24 cellular contexts compared by ENCODE assay signal in genomic region chr3:123385499-123385898, GRCh38.
A peak's percentile ranks its signal among the peaks of the same experiment; 100 is the strongest.
DNase-seq lines count a peak whose midpoint lies in the region; ATAC-seq and TF ChIP-seq lines count a peak whose summit lies in the region.
"Had no signal": no experiment of that assay in that cellular context is flagged by ENCODE, and none has a peak within 500 bp of the region (broad histone marks: within the 10 kb centered on the region; RNA-seq: fewer than 3 reads in every experiment).

No MANE protein-coding gene starts in this region.

- in situ Hi-C loops in transverse colon (cut with MboI; ENCODE audit: low pct_ligation_motif_present in 1 of 4, low pct_unique_long_range_greater_than_20kb in 1 of 4, low sequenced_read_pairs in 3 of 4): no loop called here
- in situ Hi-C loops in ACHN (cut with HindIII; ENCODE audit: low pct_ligation_motif_present, low pct_unique_long_range_greater_than_20kb, low sequenced_read_pairs): no loop called here

- no peaks in the 10 kb centered on the region for H3K9me3 ChIP-seq in heart left ventricle
- no peaks in the 10 kb centered on the region for H3K9me3 ChIP-seq in duodenal mucosa (ENCODE audit: control insufficient read depth in 1 of 2, low read length in 2 of 2)
- H3K9me3 ChIP-seq in transverse colon: no peaks in the 10 kb centered on the region

- WGBS in heart left ventricle, 4 donors: 69 to 80% (median 76%) methylated on average over 4 of the region's 4 CpGs
- WGBS in transverse colon (ENCODE audit: low coverage in 1 of 2), 2 donors: 80% methylated on average over 3 to 4 of the region's 4 CpGs

- TF ChIP-seq CTCF in heart left ventricle (IDR thresholded peaks at IDR 0.05) (no peak), nephron (IDR thresholded peaks at IDR 0.05; ENCODE audit: unreplicated experiment in 3 of 3) (no peak), transverse colon (IDR thresholded peaks at IDR 0.05) (no peak)

- intact Hi-C loops in heart left ventricle (cut with DNase I): loop anchor here in 1 of 10 donors (5.0 kb wide), 1 partner anchor 62 kb away; the partner anchor contains the start of gene ADCY5
- intact Hi-C loops in left ventricle myocardium superior (cut with micrococcal nuclease): no loop called here
- intact Hi-C loops in transverse colon (cut with DNase I; ENCODE audit: low total_unique reads): no loop called here

- H3K4me1 ChIP-seq in heart left ventricle: peaks cover 4 to 100% (median 66%) of the 10 kb centered on the region in 12 donors
- H3K4me1 ChIP-seq in duodenal mucosa (ENCODE audit: control insufficient read depth in 1 of 2, insufficient read depth in 2 of 2, low read length in 2 of 2): peaks cover 0 to 12% of the 10 kb centered on the region in 2 donors
- H3K4me1 ChIP-seq in transverse colon: peaks cover 5 to 52% (median 23%) of the 10 kb centered on the region in 4 donors

- H3K27me3 Mint-ChIP-seq in nephron (ENCODE audit: low read depth): peaks cover 4% of the 10 kb centered on the region

- no peak overlapping the region for H3K4me3 Mint-ChIP-seq in nephron
- H3K4me3 Mint-ChIP-seq: activated T-cell treated with anti-CD3 and anti-CD28 coated beads, Interleukin-2, amount 50 U/mL, for 72 hours; CD8-positive, alpha-beta T cell; dendritic cell treated with granulocyte-macrophage colony-stimulating factor and Interleukin-4, amounts not matched to agents 40 ng/mL and 50 ng/mL, for 4 days; mesothelial cell of epicardium; natural killer cell; stimulated activated memory B cell treated with anti-CD40 and anti-IgM and Interleukin-4, amounts not matched to agents 10 μg/mL and 1 μg/mL and 100 μg/mL, for 72 hours had no signal

- peak overlapping the region in 9 of 12 donors; percentile 8 to 45 (median 16) for H3K4me3 ChIP-seq in heart left ventricle
- no peak overlapping the region for H3K4me3 ChIP-seq in duodenal mucosa (ENCODE audit: low read depth in 1 of 2, low read length in 2 of 2)
- no peak overlapping the region for H3K4me3 ChIP-seq in transverse colon
- H3K4me3 ChIP-seq: GM23248 had no signal

- DNase-seq in heart left ventricle (peak in 1 of 5 donors; percentile 9), left ventricle myocardium superior (no peak), transverse colon (no peak), ACHN (no peak)
- DNase-seq in stimulated activated CD4-positive, alpha-beta T cell treated with anti-CD3 and anti-CD28 coated beads, Interleukin-4, amount 100 ng/mL, for 24 hours: no peak
- DNase-seq: activated CD4-positive, alpha-beta T cell treated with anti-CD3 and anti-CD28 coated beads, Interleukin-2, amount 50 U/mL, for 4 hours; activated CD4-positive, CD25-positive, alpha-beta regulatory T cell; activated naive CD4-positive, alpha-beta T cell; activated T-cell treated with anti-CD3 and anti-CD28 coated beads, Interleukin-2, amount 50 U/mL, for 72 hours; CD8-positive, alpha-beta T cell; natural killer cell; NCI-H1105; NCI-H1930; NCI-H2227 treated with DMSO at 0.1 percent for 48 hours; retina; stimulated activated CD4-positive, alpha-beta T cell treated with anti-CD3 and anti-CD28 coated beads, Interleukin-4, amount 100 ng/mL, for 4 hours; T-helper 1 cell had no signal

- H3K27ac ChIP-seq in heart left ventricle: peak overlapping the region; percentile 72 to 94 (median 90)
- peak overlapping the region; percentile 31 for H3K27ac ChIP-seq in duodenal mucosa (ENCODE audit: low read depth, low read length)
- peak overlapping the region; percentile 69 to 88 (median 83) for H3K27ac ChIP-seq in transverse colon
- H3K27ac ChIP-seq: GM23248 had no signal

- H3K4me1 Mint-ChIP-seq in nephron: peaks cover 82% of the 10 kb centered on the region
- H3K4me1 Mint-ChIP-seq: natural killer cell; stimulated activated memory B cell treated with anti-CD40 and anti-IgM and Interleukin-4, amounts not matched to agents 10 μg/mL and 1 μg/mL and 100 μg/mL, for 72 hours had no signal

- H3K9me3 Mint-ChIP-seq in nephron: no peaks in the 10 kb centered on the region
- H3K9me3 Mint-ChIP-seq: activated T-cell treated with anti-CD3 and anti-CD28 coated beads, Interleukin-2, amount 50 U/mL, for 72 hours; CD8-positive, alpha-beta T cell; dendritic cell treated with granulocyte-macrophage colony-stimulating factor and Interleukin-4, amounts not matched to agents 40 ng/mL and 50 ng/mL, for 4 days; mesothelial cell of epicardium; natural killer cell; stimulated activated memory B cell treated with anti-CD40 and anti-IgM and Interleukin-4, amounts not matched to agents 10 μg/mL and 1 μg/mL and 100 μg/mL, for 72 hours had no signal

- H3K9ac ChIP-seq in duodenal mucosa (ENCODE audit: low read depth in 1 of 2, low read length in 2 of 2): no peak overlapping the region
- H3K9ac ChIP-seq: GM23248 had no signal

- H3K27ac Mint-ChIP-seq in nephron: peak overlapping the region; percentile 92 to 97 (median 94)
- H3K27ac Mint-ChIP-seq: activated T-cell treated with anti-CD3 and anti-CD28 coated beads, Interleukin-2, amount 50 U/mL, for 72 hours; CD8-positive, alpha-beta T cell; dendritic cell treated with granulocyte-macrophage colony-stimulating factor and Interleukin-4, amounts not matched to agents 40 ng/mL and 50 ng/mL, for 4 days; natural killer cell; stimulated activated memory B cell treated with anti-CD40 and anti-IgM and Interleukin-4, amounts not matched to agents 10 μg/mL and 1 μg/mL and 100 μg/mL, for 72 hours had no signal

- H3K27me3 ChIP-seq in heart left ventricle (no peaks in the 10 kb centered on the region), duodenal mucosa (ENCODE audit: control insufficient read depth in 1 of 2, insufficient read depth in 2 of 2, low read length in 2 of 2) (no peaks in the 10 kb centered on the region), transverse colon (no peaks in the 10 kb centered on the region)

- H3K36me3 ChIP-seq in heart left ventricle (no peaks in the 10 kb centered on the region), duodenal mucosa (ENCODE audit: control insufficient read depth in 1 of 2, insufficient read depth in 2 of 2, low read length in 2 of 2) (no peaks in the 10 kb centered on the region), transverse colon (no peaks in the 10 kb centered on the region)

- no peak for TF ChIP-seq EP300 in transverse colon (IDR thresholded peaks at IDR 0.05; ENCODE audit: low read depth)

- H3K36me3 Mint-ChIP-seq in nephron (ENCODE audit: low read depth): no peaks in the 10 kb centered on the region
- H3K36me3 Mint-ChIP-seq: CD8-positive, alpha-beta T cell; mesothelial cell of epicardium; natural killer cell; stimulated activated memory B cell treated with anti-CD40 and anti-IgM and Interleukin-4, amounts not matched to agents 10 μg/mL and 1 μg/mL and 100 μg/mL, for 72 hours had no signal

- TF ChIP-seq POLR2A in heart left ventricle (IDR thresholded peaks at IDR 0.05) (no peak), transverse colon (IDR thresholded peaks at IDR 0.05) (no peak)

- ATAC-seq in heart left ventricle (no peak), left ventricle myocardium superior (no peak), HG03039 (IDR thresholded peaks at IDR 0.05; ENCODE audit: unreplicated experiment) (no peak)
- ATAC-seq: activated T-cell treated with anti-CD3 and anti-CD28 coated beads, Interleukin-2, amount 50 U/mL, for 72 hours; CD8-positive, alpha-beta T cell; natural killer cell; stimulated activated memory B cell treated with anti-CD40 and anti-IgM and Interleukin-4, amounts not matched to agents 10 μg/mL and 1 μg/mL and 100 μg/mL, for 72 hours had no signal

Comparison
In these comparisons a context has a peak if more than half of its experiments do, and no peak if none do; other contexts are left out.
1. H3K27ac ChIP-seq: peak in every context shown above with its lines; median percentile 90 in heart left ventricle; 83 in transverse colon; 31 in duodenal mucosa.
2. H3K4me3 ChIP-seq: peak in heart left ventricle (9 of 12); none in duodenal mucosa (0 of 2) and transverse colon (0 of 4).